In the genomic region with DNA sequence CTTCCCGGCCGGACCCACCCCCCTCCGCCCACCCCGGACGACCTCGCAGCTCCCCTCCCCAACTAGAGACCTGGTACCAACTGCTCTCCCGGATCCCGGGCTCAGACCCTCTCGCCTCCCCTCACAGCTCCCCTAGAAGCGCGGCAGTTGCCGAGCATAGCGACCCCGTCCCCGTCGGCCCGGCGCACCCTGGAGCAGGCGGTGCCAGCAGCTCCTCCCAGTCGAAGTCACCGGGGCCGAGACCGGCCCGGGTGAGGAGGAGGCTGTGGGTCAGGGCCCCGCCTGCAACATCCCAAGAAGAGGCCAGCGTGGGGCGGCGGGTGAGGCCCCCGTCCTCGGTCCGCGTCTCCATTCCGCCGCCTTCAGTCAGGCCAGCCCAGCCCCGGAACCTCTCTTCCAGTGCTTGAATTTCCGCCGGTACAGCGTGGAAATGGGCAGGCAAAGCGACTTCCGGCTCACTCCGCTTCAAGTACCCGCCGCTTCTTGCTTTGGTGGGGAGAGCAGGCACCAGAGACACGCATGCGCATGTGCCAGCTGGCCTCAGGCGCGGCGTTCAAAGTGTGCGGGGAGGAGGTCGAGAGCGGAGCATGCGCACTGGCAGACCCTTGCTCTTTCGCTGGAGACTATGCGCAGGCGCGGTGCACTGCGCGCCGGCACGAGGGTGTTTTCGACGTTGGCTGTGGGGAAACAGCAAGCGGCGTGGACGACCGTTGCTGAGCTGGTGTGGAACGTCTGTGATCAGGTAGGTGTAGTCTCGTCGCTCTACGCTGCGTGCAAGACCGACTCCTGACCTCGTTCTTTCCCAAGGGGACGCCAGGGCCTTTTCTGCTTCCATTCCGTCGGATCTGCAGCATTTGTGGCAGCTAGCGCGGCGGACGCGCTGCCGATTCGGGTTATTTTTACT, we compare ENCODE assay signal across 8 cellular contexts. TPM values are rescaled to one million over a fixed set of nuclear protein-coding genes. Genes with fewer than 3 reads are reported as not detected.
DNase-seq lines count a peak whose midpoint lies in the region; ATAC-seq and TF ChIP-seq lines count a peak whose summit lies in the region.

Gene C10orf88 (minus strand): TSS at position 401 of the 904 bp plus-strand sequence. CDS start 49 bp downstream, at position 352.

- peak within 1 kb of the TSS; percentile 85 for H3K4me3 Mint-ChIP-seq in T-helper 17 cell

- ATAC-seq in HG02885 (IDR thresholded peaks at IDR 0.05; ENCODE audit: poor library complexity, unreplicated experiment) (peak; percentile 99), T-helper 17 cell (peak; percentile 94), psoas muscle (peak; percentile 98 to 100 (median 100))

- intact Hi-C loops in psoas muscle (cut with DNase I) (loop anchor here in 1 of 2 donors (2.0 to 10.0 kb wide), 2 partner anchors 55 to 201 kb away; partner anchors contain the start of genes ACADSB, BUB3 and IKZF5), uterus (cut with DNase I; ENCODE audit: low total_unique reads) (no loop called here)

- H3K36me3 Mint-ChIP-seq in T-helper 17 cell (ENCODE audit: low read depth): peaks cover 2% of the 10 kb centered on the region

- peak within 1 kb of the TSS; percentile 12 for H3K27ac Mint-ChIP-seq in T-helper 17 cell

- no peaks in the 10 kb centered on the region for H3K27me3 Mint-ChIP-seq in T-helper 17 cell

- H3K27me3 ChIP-seq in right atrium auricular region (no peaks in the 10 kb centered on the region), psoas muscle (ENCODE audit: insufficient read depth in 3 of 3, low read length in 2 of 3) (no peaks in the 10 kb centered on the region), uterus (no peaks in the 10 kb centered on the region)

- H3K27ac ChIP-seq in right atrium auricular region: peak within 1 kb of the TSS; percentile 75 to 78
- peak within 1 kb of the TSS; percentile 84 for H3K27ac ChIP-seq in psoas muscle
- H3K27ac ChIP-seq in uterus: peak within 1 kb of the TSS; percentile 56 to 78

- no peaks in the 10 kb centered on the region for H3K9me3 ChIP-seq in T-helper 17 cell (ENCODE audit: control insufficient read depth, low read length, poor library complexity, severe bottlenecking)
- H3K9me3 ChIP-seq in right atrium auricular region: no peaks in the 10 kb centered on the region
- H3K9me3 ChIP-seq in psoas muscle: no peaks in the 10 kb centered on the region
- no peaks in the 10 kb centered on the region for H3K9me3 ChIP-seq in uterus

- peak; percentile 83 for DNase-seq in NCI-H1694 treated with DMSO at 0.1 percent for 48 hours (lab: John Stamatoyannopoulos, UW)
- peak; percentile 95 to 97 (median 95) for DNase-seq in T-helper 17 cell
- peak; percentile 82 to 98 (median 96) for DNase-seq in anterior cingulate cortex (lab: John Stamatoyannopoulos, UW)
- DNase-seq in right atrium auricular region (ENCODE audit: low spot score): peak; percentile 97
- DNase-seq in psoas muscle: peak; percentile 98 to 99
- DNase-seq in uterus: peak; percentile 95 to 97

- 3 to 4% (median 3%) methylated on average over 71 to 83 of the region's 83 CpGs for WGBS in psoas muscle, 3 donors

- H3K4me1 ChIP-seq in right atrium auricular region: peaks cover 0 to 13% of the 10 kb centered on the region in 2 donors
- peaks cover 2% of the 10 kb centered on the region for H3K4me1 ChIP-seq in psoas muscle
- H3K4me1 ChIP-seq in uterus: peaks cover 0 to 5% of the 10 kb centered on the region in 2 donors

- TF ChIP-seq POLR2A in GM15510 (IDR thresholded peaks at IDR 0.05; ENCODE audit: borderline replicate concordance, extremely low read depth, insufficient read length) (peak; percentile 72), uterus (IDR thresholded peaks at IDR 0.05) (no peak)

- no peak for TF ChIP-seq CTCF in right atrium auricular region (IDR thresholded peaks at IDR 0.05)
- TF ChIP-seq CTCF in psoas muscle (IDR thresholded peaks at IDR 0.05): no peak
- peak in 2 of 4 experiments; percentile 8 to 39 for TF ChIP-seq CTCF in uterus (IDR thresholded peaks at IDR 0.05)

- H3K36me3 ChIP-seq in right atrium auricular region (peaks cover 3% of the 10 kb centered on the region), psoas muscle (ENCODE audit: insufficient read depth in 1 of 2, low read depth in 1 of 2) (peaks cover 0 to 16% of the 10 kb centered on the region in 2 donors), uterus (no peaks in the 10 kb centered on the region)

- H3K4me1 Mint-ChIP-seq in T-helper 17 cell: peaks cover 19% of the 10 kb centered on the region

- H3K4me3 ChIP-seq in right atrium auricular region: peak within 1 kb of the TSS; percentile 67 to 89
- peak within 1 kb of the TSS; percentile 87 for H3K4me3 ChIP-seq in psoas muscle
- H3K4me3 ChIP-seq in uterus: peak within 1 kb of the TSS; percentile 95

RNA-seq across cellular contexts. Expression of gene C10orf88, which starts in this region (rescaled TPM):
- total RNA-seq in T-helper 17 cell (1 to 10 TPM; 5.7 to 6.8 TPM), right atrium auricular region (1 to 10 TPM; 4.1 to 4.4 TPM), psoas muscle (1 to 10 TPM; 4.3 to 8.3 (median 6.8) TPM), uterus (10 to 100 TPM in 2 of 4 donors, 1 to 10 TPM in 2; 1.5 to 15.8 (median 8.5) TPM)
- 1 to 10 TPM; 4.1 to 9.5 (median 6.3) TPM for polyA plus RNA-seq in psoas muscle

Comparison
In these comparisons a context has a peak if more than half of its experiments do, and no peak if none do; other contexts are left out.
1. Peak in every context shown above with its lines: DNase-seq, ATAC-seq, H3K4me3 ChIP-seq and H3K27ac ChIP-seq.